Comparison of ENCODE assay signal across 20 cellular contexts in genomic region chr9:138119202-138120027, GRCh38.
"Had no signal": no experiment of that assay in that cellular context is flagged by ENCODE, and none has a peak within 500 bp of the region (broad histone marks: within the 10 kb centered on the region; RNA-seq: fewer than 3 reads in every experiment).

No MANE protein-coding gene starts in this region.

- ATAC-seq: activated CD4-positive, CD25-positive, alpha-beta regulatory T cell treated with anti-CD3 and anti-CD28 coated beads, Interleukin-2, amount 50 U/mL, for 24 hours; activated T-cell treated with anti-CD3 and anti-CD28 coated beads, Interleukin-2, amount 50 U/mL, for 72 hours had no signal

- H3K27me3 ChIP-seq: thyroid gland had no signal

- H3K9me3 Mint-ChIP-seq: activated CD4-positive, alpha-beta memory T cell treated with anti-CD3 and anti-CD28 coated beads, Interleukin-2, amount 10 ng/mL, durations not matched to agents 7 days and 5 days; activated CD4-positive, alpha-beta T cell treated with anti-CD3 and anti-CD28 coated beads, Interleukin-2, amount 10 ng/mL, durations not matched to agents 24 days and 14 days; activated naive CD4-positive, alpha-beta T cell treated with anti-CD3 and anti-CD28 coated beads for 36 hours; activated naive CD8-positive, alpha-beta T cell treated with anti-CD3 and anti-CD28 coated beads, Interleukin-2, amount 50 U/mL, for 24 hours; activated T-cell treated with anti-CD3 and anti-CD28 coated beads, Interleukin-2, amount 50 U/mL, for 72 hours; dendritic cell treated with granulocyte-macrophage colony-stimulating factor and Interleukin-4, amounts not matched to agents 40 ng/mL and 50 ng/mL, for 4 days; memory B cell; neural crest cell; stimulated activated naive CD8-positive, alpha-beta T cell treated with anti-CD3 and anti-CD28 coated beads, Interleukin-15, Interleukin-2, amounts not matched to agents 100 ng/mL and 50 ng/mL, for 24 hours had no signal

- H3K4me3 Mint-ChIP-seq: activated CD4-positive, alpha-beta memory T cell treated with anti-CD3 and anti-CD28 coated beads, Interleukin-2, amount 10 ng/mL, durations not matched to agents 7 days and 5 days; activated CD4-positive, alpha-beta T cell treated with anti-CD3 and anti-CD28 coated beads, Interleukin-2, amount 10 ng/mL, durations not matched to agents 24 days and 14 days; activated naive CD4-positive, alpha-beta T cell treated with anti-CD3 and anti-CD28 coated beads for 36 hours; activated naive CD8-positive, alpha-beta T cell treated with anti-CD3 and anti-CD28 coated beads, Interleukin-2, amount 50 U/mL, for 24 hours; activated T-cell treated with anti-CD3 and anti-CD28 coated beads, Interleukin-2, amount 50 U/mL, for 72 hours; dendritic cell treated with granulocyte-macrophage colony-stimulating factor and Interleukin-4, amounts not matched to agents 40 ng/mL and 50 ng/mL, for 4 days; memory B cell; neural crest cell; stimulated activated naive CD8-positive, alpha-beta T cell treated with anti-CD3 and anti-CD28 coated beads, Interleukin-15, Interleukin-2, amounts not matched to agents 100 ng/mL and 50 ng/mL, for 24 hours had no signal

- DNase-seq: activated CD4-positive, alpha-beta memory T cell treated with anti-CD3 and anti-CD28 coated beads, Interleukin-2, amount 10 ng/mL, durations not matched to agents 7 days and 5 days; activated CD4-positive, alpha-beta T cell treated with anti-CD3 and anti-CD28 coated beads, Interleukin-2, amount 10 ng/mL, durations not matched to agents 24 days and 14 days; activated effector memory CD4-positive, alpha-beta T cell treated with Interleukin-2 at 50 U/mL for 16 hours; activated naive CD4-positive, alpha-beta T cell treated with anti-CD3 and anti-CD28 coated beads for 36 hours; activated naive CD8-positive, alpha-beta T cell treated with anti-CD3 and anti-CD28 coated beads, Interleukin-2, amount 50 U/mL, for 24 hours; activated T-cell treated with anti-CD3 and anti-CD28 coated beads, Interleukin-2, amount 50 U/mL, for 72 hours; effector CD8-positive, alpha-beta T cell; erythroblast; foreskin fibroblast; kidney glomerular epithelial cell; retina; substantia nigra; thyroid gland had no signal

- H3K27ac Mint-ChIP-seq: activated CD4-positive, alpha-beta memory T cell treated with anti-CD3 and anti-CD28 coated beads, Interleukin-2, amount 10 ng/mL, durations not matched to agents 7 days and 5 days; activated CD4-positive, alpha-beta T cell treated with anti-CD3 and anti-CD28 coated beads, Interleukin-2, amount 10 ng/mL, durations not matched to agents 24 days and 14 days; activated naive CD4-positive, alpha-beta T cell treated with anti-CD3 and anti-CD28 coated beads for 36 hours; activated naive CD8-positive, alpha-beta T cell treated with anti-CD3 and anti-CD28 coated beads, Interleukin-2, amount 50 U/mL, for 24 hours; activated T-cell treated with anti-CD3 and anti-CD28 coated beads, Interleukin-2, amount 50 U/mL, for 72 hours; dendritic cell treated with granulocyte-macrophage colony-stimulating factor and Interleukin-4, amounts not matched to agents 40 ng/mL and 50 ng/mL, for 4 days; memory B cell; progenitor cell of endocrine pancreas; stimulated activated naive CD8-positive, alpha-beta T cell treated with anti-CD3 and anti-CD28 coated beads, Interleukin-15, Interleukin-2, amounts not matched to agents 100 ng/mL and 50 ng/mL, for 24 hours had no signal

- H3K27me3 Mint-ChIP-seq: activated CD4-positive, alpha-beta T cell treated with anti-CD3 and anti-CD28 coated beads, Interleukin-2, amount 10 ng/mL, durations not matched to agents 24 days and 14 days; progenitor cell of endocrine pancreas; stimulated activated naive CD8-positive, alpha-beta T cell treated with anti-CD3 and anti-CD28 coated beads, Interleukin-15, Interleukin-2, amounts not matched to agents 100 ng/mL and 50 ng/mL, for 24 hours had no signal

- H3K27ac ChIP-seq: thyroid gland, VCaP had no signal

- H3K36me3 Mint-ChIP-seq: memory B cell had no signal

- H3K4me1 ChIP-seq: thyroid gland had no signal

- H3K4me3 ChIP-seq: thyroid gland had no signal

- H3K9me3 ChIP-seq: thyroid gland had no signal

- H3K4me1 Mint-ChIP-seq: activated CD4-positive, alpha-beta memory T cell treated with anti-CD3 and anti-CD28 coated beads, Interleukin-2, amount 10 ng/mL, durations not matched to agents 7 days and 5 days; activated CD4-positive, alpha-beta T cell treated with anti-CD3 and anti-CD28 coated beads, Interleukin-2, amount 10 ng/mL, durations not matched to agents 24 days and 14 days; activated naive CD8-positive, alpha-beta T cell treated with anti-CD3 and anti-CD28 coated beads, Interleukin-2, amount 50 U/mL, for 24 hours; memory B cell; neural crest cell had no signal

- H3K36me3 ChIP-seq: thyroid gland had no signal
